In genomic region chr3:186519021-186519658, GRCh38 we compare ENCODE assay signal across 9 cellular contexts. TPM values are rescaled to one million over a fixed set of nuclear protein-coding genes. Genes with fewer than 3 reads are reported as not detected.
DNase-seq lines count a peak whose midpoint lies in the region; ATAC-seq and TF ChIP-seq lines count a peak whose summit lies in the region.
"Had no signal": no experiment of that assay in that cellular context is flagged by ENCODE, and none has a peak within 500 bp of the region (broad histone marks: within the 10 kb centered on the region; RNA-seq: fewer than 3 reads in every experiment).

No MANE protein-coding gene starts in this region.

- H4K91ac ChIP-seq in mesenchymal stem cell (ENCODE audit: low read length), result no peak overlapping the region

- no peaks in the 10 kb centered on the region for H3K9me3 ChIP-seq in CD8-positive, alpha-beta memory T cell (ENCODE audit: low read length)
- H3K9me3 ChIP-seq in lower lobe of right lung (peaks cover 3% of the 10 kb centered on the region), mesenchymal stem cell (ENCODE audit: control insufficient read depth, low read length) (peaks cover 9% of the 10 kb centered on the region)

- no peak overlapping the region for H3K23ac ChIP-seq in mesenchymal stem cell (ENCODE audit: low read length in 2 of 2)

- no peak overlapping the region for H2BK12ac ChIP-seq in mesenchymal stem cell (ENCODE audit: low read length in 2 of 2)

- peaks cover 72 to 79% (median 78%) of the 10 kb centered on the region in 3 donors for H3K4me1 Mint-ChIP-seq in CD8-positive, alpha-beta memory T cell
- peaks cover 6% of the 10 kb centered on the region for H3K4me1 Mint-ChIP-seq in mesothelial cell of epicardium

- no peak overlapping the region for H2AK5ac ChIP-seq in mesenchymal stem cell (ENCODE audit: low read length, severe bottlenecking)

- H3K18ac ChIP-seq in mesenchymal stem cell (ENCODE audit: low read depth in 1 of 2, low read length in 2 of 2), result no peak overlapping the region

- peak overlapping the region; percentile 14 to 83 (median 70) for H3K4me3 Mint-ChIP-seq in CD8-positive, alpha-beta memory T cell
- no peak overlapping the region for H3K4me3 Mint-ChIP-seq in mesothelial cell of epicardium

- peaks cover 65% of the 10 kb centered on the region for H3K4me1 ChIP-seq in CD8-positive, alpha-beta memory T cell (ENCODE audit: insufficient read depth, low read length)
- H3K4me1 ChIP-seq in lower lobe of right lung (no peaks in the 10 kb centered on the region), mesenchymal stem cell (ENCODE audit: control insufficient read depth, insufficient read depth, low read depth, low read length) (no peaks in the 10 kb centered on the region)

- TF ChIP-seq CTCF in lower lobe of right lung (IDR thresholded peaks at IDR 0.05) (no peak), mesothelial cell of epicardium (IDR thresholded peaks at IDR 0.05; ENCODE audit: unreplicated experiment) (no peak), GM20000 (IDR thresholded peaks at IDR 0.05; ENCODE audit: extremely low read depth, missing control alignments) (no peak)

- H3K9me3 Mint-ChIP-seq in CD8-positive, alpha-beta memory T cell, result no peaks in the 10 kb centered on the region
- H3K9me3 Mint-ChIP-seq in mesothelial cell of epicardium, result no peaks in the 10 kb centered on the region

- H3K4me3 ChIP-seq in CD8-positive, alpha-beta memory T cell (ENCODE audit: low read length), result peak overlapping the region; percentile 18
- H3K4me3 ChIP-seq in lower lobe of right lung (no peak overlapping the region), mesenchymal stem cell (ENCODE audit: insufficient read depth in 1 of 2, low read depth in 1 of 2, low read length in 2 of 2) (no peak overlapping the region)

- no peak overlapping the region for H2BK5ac ChIP-seq in mesenchymal stem cell (ENCODE audit: low read depth, low read length, poor library complexity, severe bottlenecking)

- no peaks in the 10 kb centered on the region for H3K79me1 ChIP-seq in mesenchymal stem cell (replicated peaks; ENCODE audit: low read length, poor library complexity, severe bottlenecking)

- CTCF ChIA-PET in CD8-positive, alpha-beta memory T cell (lab: Charles Lee), result interaction anchor here (1.0 to 3.3 kb wide), 9 partner anchors 15 to 576 kb away, joined by 3 to 17 read pairs (median 5); partner anchors contain the start of gene TBCCD1

- H3K4ac ChIP-seq in mesenchymal stem cell (ENCODE audit: low read depth in 1 of 2, low read length in 2 of 2), result no peak overlapping the region

- H3K36me3 Mint-ChIP-seq in CD8-positive, alpha-beta memory T cell, result peaks cover 0 to 4% (median 0%) of the 10 kb centered on the region in 3 donors
- H3K36me3 Mint-ChIP-seq in mesothelial cell of epicardium, result no peaks in the 10 kb centered on the region

- peak; percentile 57 to 81 (median 73) for DNase-seq in CD8-positive, alpha-beta memory T cell
- peak; percentile 68 for DNase-seq in activated CD4-positive, alpha-beta T cell treated with anti-CD3 and anti-CD28 coated beads for 48 hours
- DNase-seq in lower lobe of right lung (no peak), mesenchymal stem cell (no peak), mesothelial cell of epicardium (ENCODE audit: low spot score in 2 of 2, unreplicated experiment in 2 of 2) (no peak), GM20000 (ENCODE audit: low spot score) (no peak)

- H2BK15ac ChIP-seq in mesenchymal stem cell (ENCODE audit: low read depth, poor library complexity, severe bottlenecking), result no peak overlapping the region

- no peaks in the 10 kb centered on the region for H3K27me3 Mint-ChIP-seq in CD8-positive, alpha-beta memory T cell
- H3K27me3 Mint-ChIP-seq in mesothelial cell of epicardium (ENCODE audit: low read depth), result peaks cover 39% of the 10 kb centered on the region

- ATAC-seq in HG02981 (IDR thresholded peaks at IDR 0.05; ENCODE audit: unreplicated experiment), result peak; percentile 26
- ATAC-seq in lower lobe of right lung, result peak; percentile 73 to 77
- ATAC-seq in HG03439 (IDR thresholded peaks at IDR 0.05; ENCODE audit: unreplicated experiment), result no peak

- no peak overlapping the region for H3K14ac ChIP-seq in mesenchymal stem cell (ENCODE audit: low read length in 2 of 2)

- intact Hi-C loops in lower lobe of right lung (cut with DNase I), result no loop called here

- no peaks in the 10 kb centered on the region for H3K27me3 ChIP-seq in CD8-positive, alpha-beta memory T cell (ENCODE audit: insufficient read depth, low read length, poor library complexity, severe bottlenecking)
- H3K27me3 ChIP-seq in lower lobe of right lung (ENCODE audit: low read depth) (peaks cover 3% of the 10 kb centered on the region), mesenchymal stem cell (ENCODE audit: control insufficient read depth in 1 of 2, insufficient read depth in 1 of 2, low read length in 2 of 2) (peaks cover 43 to 80% of the 10 kb centered on the region in 2 experiments)

- peak overlapping the region; percentile 68 to 96 (median 92) for H3K27ac Mint-ChIP-seq in CD8-positive, alpha-beta memory T cell
- no peak overlapping the region for H3K27ac Mint-ChIP-seq in mesothelial cell of epicardium

- H2BK120ac ChIP-seq in mesenchymal stem cell (ENCODE audit: low read depth, low read length), result no peak overlapping the region

- H3K27ac ChIP-seq in CD8-positive, alpha-beta memory T cell (ENCODE audit: low read depth, low read length), result no peak overlapping the region
- H3K27ac ChIP-seq in lower lobe of right lung (no peak overlapping the region), mesenchymal stem cell (ENCODE audit: low read length, poor library complexity, severe bottlenecking) (no peak overlapping the region)
- H3K27ac ChIP-seq: C4-2B had no signal

- H4K8ac ChIP-seq in mesenchymal stem cell (ENCODE audit: low read length), result no peak overlapping the region

- no peak overlapping the region for H2AFZ ChIP-seq in mesenchymal stem cell (ENCODE audit: low read depth, low read length)

- H3K36me3 ChIP-seq in CD8-positive, alpha-beta memory T cell (ENCODE audit: insufficient read depth, low read length), result no peaks in the 10 kb centered on the region
- H3K36me3 ChIP-seq in lower lobe of right lung, result no peaks in the 10 kb centered on the region
- H3K36me3 ChIP-seq in mesenchymal stem cell (ENCODE audit: control insufficient read depth in 1 of 2, insufficient read depth in 2 of 2, low read depth in 1 of 2, low read length in 2 of 2), result no peaks in the 10 kb centered on the region

- no peak overlapping the region for H3K9ac ChIP-seq in mesenchymal stem cell (ENCODE audit: low read length)

- 78% methylated on average over 6 of the region's 6 CpGs for WGBS in mesenchymal stem cell

- POLR2A ChIA-PET in CD8-positive, alpha-beta memory T cell (lab: Charles Lee), result interaction anchor here (1.2 to 1.7 kb wide), 2 partner anchors 15 to 582 kb away, joined by 5 to 8 read pairs; partner anchors contain the start of gene TRA2B

- H3K4me2 ChIP-seq in mesenchymal stem cell (ENCODE audit: low read length, poor library complexity, severe bottlenecking), result no peak overlapping the region

RNA-seq across cellular contexts. Expression of gene CRYGS, which starts 25.0 kb away (rescaled TPM):
- 1 to 10 TPM; 2.7 to 3.0 TPM for total RNA-seq in CD8-positive, alpha-beta memory T cell
- polyA plus RNA-seq in CD8-positive, alpha-beta memory T cell, result not detected
- total RNA-seq in lower lobe of right lung, result 4.0 TPM
- polyA plus RNA-seq in mesenchymal stem cell (2013, experiment 1 of 2), result 0.68 TPM
- 0.38 TPM for polyA plus RNA-seq in mesenchymal stem cell (2013, experiment 2 of 2)
- 4.0 to 4.5 TPM (median 4.4 TPM) in 3 replicates for total RNA-seq in mesothelial cell of epicardium

RNA-seq across cellular contexts. Expression of gene TBCCD1, which starts 48.0 kb away (rescaled TPM):
- 10 to 100 TPM; 17.6 to 18.3 TPM for total RNA-seq in CD8-positive, alpha-beta memory T cell
- polyA plus RNA-seq in CD8-positive, alpha-beta memory T cell, result 26.0 TPM
- total RNA-seq in lower lobe of right lung (10.3 TPM), mesothelial cell of epicardium (12.2 to 14.5 TPM (median 12.4 TPM) in 3 replicates)
- 6.8 TPM for polyA plus RNA-seq in mesenchymal stem cell (2013, experiment 1 of 2)
- polyA plus RNA-seq in mesenchymal stem cell (2013, experiment 2 of 2), result 6.2 TPM

RNA-seq across cellular contexts. Expression of gene DNAJB11, which starts 51.4 kb away (rescaled TPM):
- 10 to 100 TPM; 62.7 to 65.6 TPM for total RNA-seq in CD8-positive, alpha-beta memory T cell
- 48.9 TPM for polyA plus RNA-seq in CD8-positive, alpha-beta memory T cell
- total RNA-seq in lower lobe of right lung (37.8 TPM), mesothelial cell of epicardium (52.1 to 55.2 TPM (median 55.2 TPM) in 3 replicates)
- 109 TPM for polyA plus RNA-seq in mesenchymal stem cell (2013, experiment 1 of 2)
- 111 TPM for polyA plus RNA-seq in mesenchymal stem cell (2013, experiment 2 of 2)

Comparison
In these comparisons a context has a peak if more than half of its experiments do, and no peak if none do; other contexts are left out.
1. DNase-seq: peak in CD8-positive, alpha-beta memory T cell (5 of 5) and activated CD4-positive, alpha-beta T cell treated with anti-CD3 and anti-CD28 coated beads for 48 hours (single experiment); none in lower lobe of right lung (single experiment), mesenchymal stem cell (single experiment), mesothelial cell of epicardium (0 of 2) and GM20000 (single experiment).